In genomic region chr6:145096846-145097245, GRCh38 we compare ENCODE assay signal across 21 cellular contexts.
DNase-seq lines count a peak whose midpoint lies in the region; ATAC-seq, FAIRE-seq and TF ChIP-seq lines count a peak whose summit lies in the region.
"Had no signal": no experiment of that assay in that cellular context is flagged by ENCODE, and none has a peak within 500 bp of the region (broad histone marks: within the 10 kb centered on the region; RNA-seq: fewer than 3 reads in every experiment).

No MANE protein-coding gene starts in this region.

- BruUV-seq in HepG2 (replicated peaks; lab: Mats Ljungman, UMichigan), result no TSS peak

- H3K27me3 ChIP-seq in RWPE2 (ENCODE audit: insufficient read depth, poor library complexity, severe bottlenecking) (no peaks in the 10 kb centered on the region), HepG2 (ENCODE audit: control insufficient read depth in 1 of 2, insufficient read depth in 2 of 2, low read length in 2 of 2) (no peaks in the 10 kb centered on the region)

- H3K4me2 ChIP-seq in HepG2 (ENCODE audit: low read depth, low read length), result no peak overlapping the region
- H3K4me2 ChIP-seq: SK-N-SH had no signal

- no peaks in the 10 kb centered on the region for H3K9me3 Mint-ChIP-seq in activated CD4-positive, alpha-beta T cell treated with anti-CD3 and anti-CD28 coated beads, Interleukin-2, amount 10 ng/mL, durations not matched to agents 24 days and 14 days

- no peaks in the 10 kb centered on the region for H3K36me3 Mint-ChIP-seq in activated CD4-positive, alpha-beta T cell treated with anti-CD3 and anti-CD28 coated beads, Interleukin-2, amount 10 ng/mL, durations not matched to agents 24 days and 14 days (ENCODE audit: low read depth)
- H3K36me3 Mint-ChIP-seq: CD4-positive, CD25-positive, alpha-beta regulatory T cell had no signal

- H3K4me3 ChIP-seq in LNCaP clone FGC (ENCODE audit: low read depth, low read length), result no peak overlapping the region
- no peak overlapping the region for H3K4me3 ChIP-seq in RWPE2 (ENCODE audit: severe bottlenecking)
- no peak overlapping the region for H3K4me3 ChIP-seq in HepG2 (replicated peaks in 1 of 3; ENCODE audit: insufficient read depth in 1 of 3, low read depth in 2 of 3, low read length in 3 of 3)
- H3K4me3 ChIP-seq: HAP-1, K562 had no signal

- no peak for TF ChIP-seq RAD21 in HepG2 (CRISPR knock-in tag; IDR thresholded peaks at IDR 0.05)

- TF ChIP-seq EP300 in HepG2 (IDR thresholded peaks at IDR 0.05; ENCODE audit: low read depth in 2 of 2, low read length in 2 of 2) (no peak), HepG2 (CRISPR knock-in tag; IDR thresholded peaks at IDR 0.05; ENCODE audit: borderline replicate concordance) (no peak)

- ATAC-seq in RWPE2 (ENCODE audit: low read depth) (peak; percentile 41; the same call in 1 of the 3 replicates), HepG2 (no peak)
- ATAC-seq: K562 had no signal

- 42% methylated on average over 1 of the region's 1 CpG for WGBS in HepG2 (ENCODE audit: low lambda C conversion rate)

- no peaks in the 10 kb centered on the region for H3K27me3 Mint-ChIP-seq in activated CD4-positive, alpha-beta T cell treated with anti-CD3 and anti-CD28 coated beads, Interleukin-2, amount 10 ng/mL, durations not matched to agents 24 days and 14 days

- H3K4me1 Mint-ChIP-seq in activated CD4-positive, alpha-beta T cell treated with anti-CD3 and anti-CD28 coated beads, Interleukin-2, amount 10 ng/mL, durations not matched to agents 24 days and 14 days, result no peaks in the 10 kb centered on the region
- H3K4me1 Mint-ChIP-seq: CD4-positive, CD25-positive, alpha-beta regulatory T cell had no signal

- H4K20me1 ChIP-seq in HepG2 (ENCODE audit: insufficient read depth, low read length), result no peaks in the 10 kb centered on the region

- intact Hi-C loops in activated CD4-positive, alpha-beta T cell treated with anti-CD3 and anti-CD28 coated beads, Interleukin-2, amount 10 ng/mL, durations not matched to agents 24 days and 14 days (cut with micrococcal nuclease), result no loop called here
- intact Hi-C loops in HepG2 (cut with micrococcal nuclease; ENCODE audit: unreplicated experiment), result no loop called here

- H3K27ac ChIP-seq in RWPE2 (ENCODE audit: poor library complexity, severe bottlenecking) (no peak overlapping the region), HepG2 (ENCODE audit: extremely low read length, insufficient read depth, low read length) (no peak overlapping the region)

- CTCF ChIA-PET in HepG2 (lab: Yijun Ruan, JAX; ENCODE audit: low intra/inter-chr PET ratio, low total read pairs), result no interaction called here

- DNase-seq in activated CD4-positive, alpha-beta T cell treated with anti-CD3 and anti-CD28 coated beads, Interleukin-2, amount 10 ng/mL, durations not matched to agents 24 days and 14 days, result peak; percentile 35
- DNase-seq in activated CD4-positive, alpha-beta T cell treated with anti-CD3 and anti-CD28 coated beads, Interleukin-2, amount 50 U/mL, for 4 hours, result no peak
- peak; percentile 77 for DNase-seq in LNCaP clone FGC (ENCODE audit: low read depth)
- DNase-seq in RWPE2 (ENCODE audit: low spot score), result no peak
- peak; percentile 7 to 63 for DNase-seq in lung microvascular endothelial cell (ENCODE audit: low read depth in 2 of 2)
- DNase-seq in H4 (ENCODE audit: low spot score), result no peak
- DNase-seq in cerebellum (ENCODE audit: low spot score), result no peak
- no peak for DNase-seq in HepG2 (ENCODE audit: low spot score)
- DNase-seq: ACHN; CD4-positive, CD25-positive, alpha-beta regulatory T cell; DND-41; GDM1; NCI-H1092; NCI-H1694 treated with DMSO at 0.1 percent for 48 hours; NCI-H524; OCI-M1; SK-N-SH had no signal

- no peak overlapping the region for H3K4me3 Mint-ChIP-seq in activated CD4-positive, alpha-beta T cell treated with anti-CD3 and anti-CD28 coated beads, Interleukin-2, amount 10 ng/mL, durations not matched to agents 24 days and 14 days
- H3K4me3 Mint-ChIP-seq: CD4-positive, CD25-positive, alpha-beta regulatory T cell had no signal

- H3K9me3 ChIP-seq in RWPE2 (ENCODE audit: severe bottlenecking), result no peaks in the 10 kb centered on the region
- peaks cover 14% of the 10 kb centered on the region; the same call in 1 of the 2 replicates for H3K9me3 ChIP-seq in HepG2 (ENCODE audit: low read length)
- H3K9me3 ChIP-seq: HAP-1, SK-N-SH had no signal

- H3K4me1 ChIP-seq in RWPE2 (ENCODE audit: insufficient read depth, poor library complexity, severe bottlenecking), result no peaks in the 10 kb centered on the region
- H3K4me1 ChIP-seq in HepG2 (ENCODE audit: insufficient read depth, low read length), result peaks cover 2% of the 10 kb centered on the region
- H3K4me1 ChIP-seq: HAP-1 had no signal

- H2AFZ ChIP-seq in HepG2 (ENCODE audit: low read length), result no peak overlapping the region

- no peak for TF ChIP-seq POLR2A in HepG2 (IDR thresholded peaks at IDR 0.05; ENCODE audit: insufficient read depth in 1 of 2, low read depth in 2 of 2, low read length in 2 of 2)

- H3K79me2 ChIP-seq in HepG2 (ENCODE audit: insufficient read depth, low read length), result no peaks in the 10 kb centered on the region

- in situ Hi-C loops in HepG2 (cut with HindIII; ENCODE audit: extremely low pct_ligation_motif_present, low pct_unique_long_range_greater_than_20kb), result no loop called here

- TF ChIP-seq CTCF in LNCaP clone FGC (IDR thresholded peaks at IDR 0.05; ENCODE audit: control insufficient read depth, extremely low read depth, insufficient read depth) (no peak), RWPE2 (IDR thresholded peaks at IDR 0.05; ENCODE audit: poor library complexity, severe bottlenecking) (no peak), HepG2 (CRISPR knock-in tag; IDR thresholded peaks at IDR 0.05) (no peak)

- no peak overlapping the region for H3K9ac ChIP-seq in HepG2 (ENCODE audit: insufficient read depth, low read depth, low read length)
- H3K9ac ChIP-seq: SK-N-SH had no signal

- POLR2A ChIA-PET in HepG2 (lab: Yijun Ruan, JAX), result no interaction called here

- no peak for FAIRE-seq in HepG2 (lab: Jason Lieb, UNC)
- FAIRE-seq: GM12892, GM19239, K562 had no signal

- H3K27ac Mint-ChIP-seq in activated CD4-positive, alpha-beta T cell treated with anti-CD3 and anti-CD28 coated beads, Interleukin-2, amount 10 ng/mL, durations not matched to agents 24 days and 14 days, result no peak overlapping the region
- H3K27ac Mint-ChIP-seq: CD4-positive, CD25-positive, alpha-beta regulatory T cell had no signal

- H3K36me3 ChIP-seq in RWPE2 (ENCODE audit: low read depth), result no peaks in the 10 kb centered on the region
- no peaks in the 10 kb centered on the region for H3K36me3 ChIP-seq in HepG2 (replicated peaks in 1 of 2; ENCODE audit: control insufficient read depth in 1 of 2, insufficient read depth in 2 of 2, low read length in 2 of 2)
- H3K36me3 ChIP-seq: HAP-1 had no signal

TF ChIP-seq in HepG2, 621 proteins besides CTCF, POLR2A, EP300 and RAD21:
- TF ChIP-seq GZF1 (CRISPR knock-in tag; IDR thresholded peaks at IDR 0.05), result no peak
- TF ChIP-seq SNAPC5 (CRISPR knock-in tag; IDR thresholded peaks at IDR 0.05; ENCODE audit: borderline replicate concordance), result no peak
- no peak for TF ChIP-seq CBX1 (IDR thresholded peaks at IDR 0.05; ENCODE audit: low read depth)
- TF ChIP-seq ZFP36L1 (CRISPR knock-in tag; IDR thresholded peaks at IDR 0.05), result no peak
- TF ChIP-seq ZSCAN30 (CRISPR knock-in tag; IDR thresholded peaks at IDR 0.05), result no peak
- no peak for TF ChIP-seq MAFG (CRISPR knock-in tag; IDR thresholded peaks at IDR 0.05)
- no peak for TF ChIP-seq HES4 (CRISPR knock-in tag; IDR thresholded peaks at IDR 0.05; ENCODE audit: borderline replicate concordance)
- no peak for TF ChIP-seq ARID4A (CRISPR knock-in tag; IDR thresholded peaks at IDR 0.05; ENCODE audit: borderline replicate concordance)
- TF ChIP-seq KAT7 (CRISPR knock-in tag; IDR thresholded peaks at IDR 0.05; ENCODE audit: borderline replicate concordance), result no peak
- no peak for TF ChIP-seq CENPX (CRISPR knock-in tag; IDR thresholded peaks at IDR 0.05)
- TF ChIP-seq ZNF737 (CRISPR knock-in tag; IDR thresholded peaks at IDR 0.05; ENCODE audit: borderline replicate concordance), result no peak

Comparison
In these comparisons a context has a peak if more than half of its experiments do, and no peak if none do; other contexts are left out.
1. DNase-seq: peak in activated CD4-positive, alpha-beta T cell treated with anti-CD3 and anti-CD28 coated beads, Interleukin-2, amount 10 ng/mL, durations not matched to agents 24 days and 14 days (single experiment), LNCaP clone FGC (single experiment) and lung microvascular endothelial cell (2 of 2); none in activated CD4-positive, alpha-beta T cell treated with anti-CD3 and anti-CD28 coated beads, Interleukin-2, amount 50 U/mL, for 4 hours (0 of 2), RWPE2 (single experiment), H4 (single experiment), cerebellum (single experiment) and HepG2 (single experiment).